Comparison of ENCODE assay signal across 1 cellular context in genomic region chr17:68390888-68391545, GRCh38.
TF ChIP-seq lines count a peak whose summit lies in the region.

No MANE protein-coding gene starts in this region.

TF ChIP-seq in liver, 16 proteins besides CTCF, POLR2A, EP300 and RAD21 (continued from another document):
- TF ChIP-seq REST (IDR thresholded peaks at IDR 0.05) = no peak
- no peak for TF ChIP-seq MAX (IDR thresholded peaks at IDR 0.05)
- no peak for TF ChIP-seq HNF4A (conservative IDR thresholded peaks at IDR 0.05)
- no peak for TF ChIP-seq HNF4G (IDR thresholded peaks at IDR 0.05)
- no peak for TF ChIP-seq TAF1 (conservative IDR thresholded peaks at IDR 0.05)
- no peak for TF ChIP-seq NR2F2 (IDR thresholded peaks at IDR 0.05)
- no peak for TF ChIP-seq FOXA1 (IDR thresholded peaks at IDR 0.05)
- no peak for TF ChIP-seq GABPA (IDR thresholded peaks at IDR 0.05 in 1 of 2, conservative IDR thresholded peaks at IDR 0.05 in 1 of 2)
- TF ChIP-seq SP1 (IDR thresholded peaks at IDR 0.05) = no peak
- no peak for TF ChIP-seq YY1 (IDR thresholded peaks at IDR 0.05)
- no peak for TF ChIP-seq FOXA2 (IDR thresholded peaks at IDR 0.05)
- TF ChIP-seq RXRA (IDR thresholded peaks at IDR 0.05) = no peak
- TF ChIP-seq, protein P1, sequence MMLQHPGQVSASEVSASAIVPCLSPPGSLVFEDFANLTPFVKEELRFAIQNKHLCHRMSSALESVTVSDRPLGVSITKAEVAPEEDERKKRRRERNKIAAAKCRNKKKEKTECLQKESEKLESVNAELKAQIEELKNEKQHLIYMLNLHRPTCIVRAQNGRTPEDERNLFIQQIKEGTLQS (IDR thresholded peaks at IDR 0.05) = no peak
- no peak for TF ChIP-seq EGR1 (IDR thresholded peaks at IDR 0.05; ENCODE audit: low read depth in 2 of 2)
